In genomic region chr15:91586542-91586941, GRCh38 we compare ENCODE assay signal across 23 cellular contexts.
A peak's percentile ranks its signal among the peaks of the same experiment; 100 is the strongest.
DNase-seq lines count a peak whose midpoint lies in the region; ATAC-seq, FAIRE-seq and TF ChIP-seq lines count a peak whose summit lies in the region.
"Had no signal": no experiment of that assay in that cellular context is flagged by ENCODE, and none has a peak within 500 bp of the region (broad histone marks: within the 10 kb centered on the region; RNA-seq: fewer than 3 reads in every experiment).

No MANE protein-coding gene starts in this region.

- no peaks in the 10 kb centered on the region for H3K27me3 ChIP-seq in liver (ENCODE audit: control insufficient read depth in 4 of 4, insufficient read depth in 4 of 4, low read length in 3 of 4)
- no peaks in the 10 kb centered on the region; a peak in 1 of 5 replicates for H3K27me3 ChIP-seq in HepG2 (ENCODE audit: control insufficient read depth in 1 of 2, insufficient read depth in 2 of 2, low read length in 2 of 2)
- H3K27me3 ChIP-seq in neural progenitor cell, result no peaks in the 10 kb centered on the region
- H3K27me3 ChIP-seq: BLaER1 had no signal

- no peak for TF ChIP-seq EP300 in HepG2 (IDR thresholded peaks at IDR 0.05; ENCODE audit: low read depth in 2 of 2, low read length in 2 of 2)
- TF ChIP-seq EP300 in HepG2 (CRISPR knock-in tag; IDR thresholded peaks at IDR 0.05; ENCODE audit: borderline replicate concordance), result no peak

- H3K27ac ChIP-seq in liver (ENCODE audit: low read depth in 1 of 2, low read length in 2 of 2), result peak overlapping the region; percentile 53 to 73
- H3K27ac ChIP-seq in HepG2 (ENCODE audit: extremely low read length, insufficient read depth, low read length), result no peak overlapping the region
- peak overlapping the region; percentile 69 for H3K27ac ChIP-seq in VCaP
- no peak overlapping the region for H3K27ac ChIP-seq in neural progenitor cell
- H3K27ac ChIP-seq: BLaER1, C4-2B had no signal

- peaks cover 2% of the 10 kb centered on the region for H3K9me3 Mint-ChIP-seq in neural progenitor cell
- H3K9me3 Mint-ChIP-seq in activated CD4-positive, alpha-beta T cell treated with anti-CD3 and anti-CD28 coated beads, Interleukin-2, amount 10 ng/mL, durations not matched to agents 24 days and 14 days, result peaks cover 6% of the 10 kb centered on the region
- H3K9me3 Mint-ChIP-seq: CD8-positive, alpha-beta T cell; HFFc6 had no signal

- 27% methylated on average over 3 of the region's 3 CpGs for WGBS in liver
- WGBS in HepG2 (ENCODE audit: low lambda C conversion rate), result 2% methylated on average over 3 of the region's 3 CpGs

- ATAC-seq in HepG2 (no peak), left lobe of liver (peak; percentile 85)
- ATAC-seq: CD8-positive, alpha-beta T cell had no signal

- H3K79me2 ChIP-seq in HepG2 (ENCODE audit: insufficient read depth, low read length), result no peaks in the 10 kb centered on the region
- H3K79me2 ChIP-seq in neural progenitor cell (ENCODE audit: low read depth), result no peaks in the 10 kb centered on the region

- H3K9me3 ChIP-seq in liver (ENCODE audit: control insufficient read depth in 4 of 4, low read length in 3 of 4), result no peaks in the 10 kb centered on the region
- no peaks in the 10 kb centered on the region for H3K9me3 ChIP-seq in HepG2 (ENCODE audit: low read length)
- no peaks in the 10 kb centered on the region for H3K9me3 ChIP-seq in neural progenitor cell (ENCODE audit: low read depth)
- H3K9me3 ChIP-seq: BLaER1, Caco-2, HAP-1 had no signal

- peak overlapping the region; percentile 46 for H3K27ac Mint-ChIP-seq in neural progenitor cell
- H3K27ac Mint-ChIP-seq in activated CD4-positive, alpha-beta T cell treated with anti-CD3 and anti-CD28 coated beads, Interleukin-2, amount 10 ng/mL, durations not matched to agents 24 days and 14 days, result no peak overlapping the region
- H3K27ac Mint-ChIP-seq: B cell; CD8-positive, alpha-beta T cell; HFFc6 had no signal

- intact Hi-C loops in HepG2 (cut with micrococcal nuclease; ENCODE audit: unreplicated experiment), result no loop called here
- intact Hi-C loops in activated CD4-positive, alpha-beta T cell treated with anti-CD3 and anti-CD28 coated beads, Interleukin-2, amount 10 ng/mL, durations not matched to agents 24 days and 14 days (cut with micrococcal nuclease), result no loop called here

- TF ChIP-seq CTCF in liver (IDR thresholded peaks at IDR 0.05; ENCODE audit: low read depth, low read length, missing input control), result no peak
- TF ChIP-seq CTCF in HepG2 (CRISPR knock-in tag; IDR thresholded peaks at IDR 0.05), result no peak
- no peak for TF ChIP-seq CTCF in VCaP (conservative IDR thresholded peaks at IDR 0.05)
- no peak for TF ChIP-seq CTCF in neural progenitor cell (IDR thresholded peaks at IDR 0.05)

- no peaks in the 10 kb centered on the region for H3K36me3 Mint-ChIP-seq in neural progenitor cell
- H3K36me3 Mint-ChIP-seq in activated CD4-positive, alpha-beta T cell treated with anti-CD3 and anti-CD28 coated beads, Interleukin-2, amount 10 ng/mL, durations not matched to agents 24 days and 14 days (ENCODE audit: low read depth), result no peaks in the 10 kb centered on the region
- H3K36me3 Mint-ChIP-seq: CD4-positive, CD25-positive, alpha-beta regulatory T cell; CD8-positive, alpha-beta T cell had no signal

- FAIRE-seq in HepG2 (lab: Jason Lieb, UNC), result no peak
- FAIRE-seq: G401.6, GM12892, H54 had no signal

- H3K9ac ChIP-seq in liver (ENCODE audit: low read depth in 1 of 2, low read length in 2 of 2) (no peak overlapping the region), HepG2 (ENCODE audit: insufficient read depth, low read depth, low read length) (no peak overlapping the region), neural progenitor cell (no peak overlapping the region)
- H3K9ac ChIP-seq: BLaER1 had no signal

- POLR2A ChIA-PET in HepG2 (lab: Yijun Ruan, JAX), result no interaction called here

- no peaks in the 10 kb centered on the region for H3K36me3 ChIP-seq in liver (ENCODE audit: control insufficient read depth in 4 of 4, insufficient read depth in 3 of 4, low read depth in 1 of 4, low read length in 3 of 4)
- no peaks in the 10 kb centered on the region for H3K36me3 ChIP-seq in HepG2 (replicated peaks in 1 of 2; ENCODE audit: control insufficient read depth in 1 of 2, insufficient read depth in 2 of 2, low read length in 2 of 2)
- no peaks in the 10 kb centered on the region for H3K36me3 ChIP-seq in neural progenitor cell
- H3K36me3 ChIP-seq: BLaER1, HAP-1 had no signal

- H3K4me2 ChIP-seq in HepG2 (ENCODE audit: low read depth, low read length), result no peak overlapping the region
- H3K4me2 ChIP-seq in neural progenitor cell, result no peak overlapping the region
- H3K4me2 ChIP-seq: BLaER1 had no signal

- no TSS peak for BruUV-seq in HepG2 (replicated peaks; lab: Mats Ljungman, UMichigan)

- TF ChIP-seq RAD21 in liver (IDR thresholded peaks at IDR 0.05) (peak in 1 of 2 donors; percentile 39), HepG2 (CRISPR knock-in tag; IDR thresholded peaks at IDR 0.05) (no peak)

- peaks cover 20% of the 10 kb centered on the region for H3K4me1 Mint-ChIP-seq in neural progenitor cell
- no peaks in the 10 kb centered on the region for H3K4me1 Mint-ChIP-seq in activated CD4-positive, alpha-beta T cell treated with anti-CD3 and anti-CD28 coated beads, Interleukin-2, amount 10 ng/mL, durations not matched to agents 24 days and 14 days
- H3K4me1 Mint-ChIP-seq: B cell; CD4-positive, CD25-positive, alpha-beta regulatory T cell had no signal

- H3K4me3 ChIP-seq in liver (ENCODE audit: low read depth in 1 of 3, low read length in 3 of 3) (no peak overlapping the region), HepG2 (replicated peaks in 1 of 3; ENCODE audit: insufficient read depth in 1 of 3, low read depth in 2 of 3, low read length in 3 of 3) (no peak overlapping the region), neural progenitor cell (no peak overlapping the region)
- H3K4me3 ChIP-seq: BLaER1, HAP-1 had no signal

- H3K27me3 Mint-ChIP-seq in neural progenitor cell (ENCODE audit: insufficient read depth, low read depth), result peaks cover 2% of the 10 kb centered on the region
- peaks cover 20% of the 10 kb centered on the region for H3K27me3 Mint-ChIP-seq in activated CD4-positive, alpha-beta T cell treated with anti-CD3 and anti-CD28 coated beads, Interleukin-2, amount 10 ng/mL, durations not matched to agents 24 days and 14 days

- no peak overlapping the region for H3K4me3 Mint-ChIP-seq in neural progenitor cell
- no peak overlapping the region for H3K4me3 Mint-ChIP-seq in activated CD4-positive, alpha-beta T cell treated with anti-CD3 and anti-CD28 coated beads, Interleukin-2, amount 10 ng/mL, durations not matched to agents 24 days and 14 days
- H3K4me3 Mint-ChIP-seq: B cell; CD8-positive, alpha-beta T cell; HFFc6 had no signal

- DNase-seq in HepG2 (ENCODE audit: low spot score) (no peak), left lobe of liver (ENCODE audit: low spot score) (no peak), neural progenitor cell (ENCODE audit: low spot score) (no peak), NCI-H1092 treated with DMSO at 0.1 percent for 48 hours (lab: John Stamatoyannopoulos, UW) (no peak), KG1 (lab: John Stamatoyannopoulos, UW) (no peak)
- no peak for DNase-seq in activated CD4-positive, alpha-beta T cell treated with anti-CD3 and anti-CD28 coated beads, Interleukin-2, amount 10 ng/mL, durations not matched to agents 24 days and 14 days
- DNase-seq: 8988T; Caco-2; CD4-positive, CD25-positive, alpha-beta regulatory T cell; CD8-positive, alpha-beta T cell; DMS153; DND-41; GOT3; HFFc6 had no signal

- CTCF ChIA-PET in HepG2 (lab: Yijun Ruan, JAX; ENCODE audit: low intra/inter-chr PET ratio, low total read pairs), result no interaction called here

- in situ Hi-C loops in HepG2 (cut with HindIII; ENCODE audit: extremely low pct_ligation_motif_present, low pct_unique_long_range_greater_than_20kb), result no loop called here

- no peaks in the 10 kb centered on the region for H4K20me1 ChIP-seq in HepG2 (ENCODE audit: insufficient read depth, low read length)
- no peaks in the 10 kb centered on the region for H4K20me1 ChIP-seq in neural progenitor cell (ENCODE audit: low read depth)
- H4K20me1 ChIP-seq: BLaER1 had no signal

- no peaks in the 10 kb centered on the region for H3F3A ChIP-seq in neural progenitor cell (ENCODE audit: low read depth)

- TF ChIP-seq POLR2A in HepG2 (IDR thresholded peaks at IDR 0.05; ENCODE audit: insufficient read depth in 1 of 2, low read depth in 2 of 2, low read length in 2 of 2), result no peak

- H3K4me1 ChIP-seq in liver (ENCODE audit: control insufficient read depth in 4 of 4, insufficient read depth in 4 of 4, low read length in 3 of 4) (peaks cover 0 to 9% (median 2%) of the 10 kb centered on the region in 4 donors), HepG2 (ENCODE audit: insufficient read depth, low read length) (no peaks in the 10 kb centered on the region), neural progenitor cell (no peaks in the 10 kb centered on the region)
- H3K4me1 ChIP-seq: BLaER1, Caco-2, HAP-1 had no signal

- H2AFZ ChIP-seq in HepG2 (ENCODE audit: low read length) (no peak overlapping the region), neural progenitor cell (replicated peaks) (no peak overlapping the region)

TF ChIP-seq in liver, 16 proteins besides CTCF, POLR2A, EP300 and RAD21 (continues in another document):
- TF ChIP-seq JUND (IDR thresholded peaks at IDR 0.05) (no peak), FOXA2 (IDR thresholded peaks at IDR 0.05) (peak; percentile 57), NR2F2 (IDR thresholded peaks at IDR 0.05) (no peak), YY1 (IDR thresholded peaks at IDR 0.05) (peak; percentile 65)

Comparison
In these comparisons a context has a peak if more than half of its experiments do, and no peak if none do; other contexts are left out.
1. H3K27ac ChIP-seq: peak in liver (2 of 2) and VCaP (single experiment); none in HepG2 (single experiment) and neural progenitor cell (single experiment).